Comparison of ENCODE assay signal across 1 cellular context in genomic region chr6:165227644-165228329, GRCh38.
TF ChIP-seq lines count a peak whose summit lies in the region.

No MANE protein-coding gene starts in this region.

TF ChIP-seq in HepG2, 621 proteins besides CTCF, POLR2A, EP300 and RAD21:
- TF ChIP-seq DZIP1 (CRISPR knock-in tag; IDR thresholded peaks at IDR 0.05) = no peak
- TF ChIP-seq MAFK (conservative IDR thresholded peaks at IDR 0.05 in 1 of 2, IDR thresholded peaks at IDR 0.05 in 1 of 2; ENCODE audit: low read length in 2 of 2) = peak; percentile 60 to 86
- no peak for TF ChIP-seq ZNF124 (CRISPR knock-in tag; IDR thresholded peaks at IDR 0.05)
- no peak for TF ChIP-seq HNF4G (IDR thresholded peaks at IDR 0.05; ENCODE audit: borderline replicate concordance, low read depth, low read length)
- TF ChIP-seq HNF4G (CRISPR knock-in tag; IDR thresholded peaks at IDR 0.05; ENCODE audit: borderline replicate concordance, low read depth) = no peak
- TF ChIP-seq PHB2 (IDR thresholded peaks at IDR 0.05; ENCODE audit: partially characterized antibody) = no peak
- TF ChIP-seq ZBTB33 (CRISPR knock-in tag; IDR thresholded peaks at IDR 0.05) = no peak
- TF ChIP-seq TCF7 (IDR thresholded peaks at IDR 0.05; ENCODE audit: low read depth) = no peak
- TF ChIP-seq NRL (CRISPR knock-in tag; IDR thresholded peaks at IDR 0.05; ENCODE audit: borderline replicate concordance) = no peak
- peak; percentile 41; the same call in 1 of the 2 replicates for TF ChIP-seq CREB1 (IDR thresholded peaks at IDR 0.05)
- TF ChIP-seq CREB1 (CRISPR knock-in tag; IDR thresholded peaks at IDR 0.05) = no peak
- TF ChIP-seq PRDM10 (CRISPR knock-in tag; IDR thresholded peaks at IDR 0.05; ENCODE audit: low read depth) = no peak
- TF ChIP-seq CREB3 (CRISPR knock-in tag; IDR thresholded peaks at IDR 0.05) = no peak
- TF ChIP-seq CEBPB (IDR thresholded peaks at IDR 0.05; ENCODE audit: borderline replicate concordance, low read depth, low read length) = peak; percentile 70
- no peak for TF ChIP-seq ZNF761 (CRISPR knock-in tag; conservative IDR thresholded peaks at IDR 0.05)
- TF ChIP-seq PLRG1 (conservative IDR thresholded peaks at IDR 0.05) = no peak
- TF ChIP-seq MYC (CRISPR knock-in tag; IDR thresholded peaks at IDR 0.05; ENCODE audit: borderline replicate concordance) = no peak
- no peak for TF ChIP-seq IKZF1 (IDR thresholded peaks at IDR 0.05)
- TF ChIP-seq CHD4 (IDR thresholded peaks at IDR 0.05; ENCODE audit: borderline replicate concordance, low read length) = no peak
- no peak for TF ChIP-seq ZBTB38 (CRISPR knock-in tag; IDR thresholded peaks at IDR 0.05)
- TF ChIP-seq ZNF567 (CRISPR knock-in tag; IDR thresholded peaks at IDR 0.05; ENCODE audit: borderline replicate concordance) = no peak
- TF ChIP-seq NONO (IDR thresholded peaks at IDR 0.05) = no peak
- TF ChIP-seq NONO (CRISPR knock-in tag; conservative IDR thresholded peaks at IDR 0.05) = no peak
- no peak for TF ChIP-seq NFIC (IDR thresholded peaks at IDR 0.05; ENCODE audit: low read length)
- TF ChIP-seq MAFF (IDR thresholded peaks at IDR 0.05; ENCODE audit: low read depth, low read length) = peak; percentile 66
- no peak for TF ChIP-seq NFYB (CRISPR knock-in tag; IDR thresholded peaks at IDR 0.05)
- TF ChIP-seq ZNF672 (CRISPR knock-in tag; IDR thresholded peaks at IDR 0.05) = no peak
- TF ChIP-seq NR3C1 (CRISPR knock-in tag; IDR thresholded peaks at IDR 0.05) = no peak
- TF ChIP-seq ZNF460 (CRISPR knock-in tag; IDR thresholded peaks at IDR 0.05; ENCODE audit: borderline replicate concordance) = no peak
